14 cellular contexts compared by ENCODE assay signal in the genomic region with DNA sequence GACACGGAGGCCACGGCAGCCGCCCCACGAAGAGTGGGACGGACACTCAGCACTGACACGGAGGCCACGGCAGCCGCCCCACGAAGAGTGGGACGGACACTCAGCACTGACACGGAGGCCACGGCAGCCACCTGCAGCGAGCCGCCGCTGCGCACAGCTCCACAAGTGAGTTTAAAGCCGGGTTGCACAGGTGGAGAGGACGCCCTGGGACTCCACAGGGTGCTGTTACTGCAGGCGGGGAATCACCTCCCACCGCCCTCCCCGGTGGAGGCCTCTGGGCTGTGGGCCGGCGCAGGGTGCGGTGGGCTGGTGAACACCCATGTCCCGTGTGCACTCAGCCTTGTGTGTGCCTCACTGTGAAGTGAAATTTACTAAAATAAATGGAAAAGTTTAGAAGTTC. TPM values are rescaled to one million over a fixed set of nuclear protein-coding genes. Genes with fewer than 3 reads are reported as not detected.
"Had no signal": no experiment of that assay in that cellular context is flagged by ENCODE, and none has a peak within 500 bp of the region (broad histone marks: within the 10 kb centered on the region; RNA-seq: fewer than 3 reads in every experiment).

No MANE protein-coding gene starts in this region.

RNA-seq across cellular contexts. Expression of a gene that starts 13.1 kb away (rescaled TPM):
- total RNA-seq: activated B cell treated with CpG ODN at 0.5 μM for 24 hours; activated CD4-positive, alpha-beta memory T cell treated with anti-CD3 and anti-CD28 coated beads for 36 hours; activated CD4-positive, alpha-beta memory T cell treated with anti-CD3 and anti-CD28 coated beads, Interleukin-2, amount 10 ng/mL, durations not matched to agents 7 days and 5 days; activated CD4-positive, alpha-beta T cell treated with anti-CD3 and anti-CD28 coated beads for 36 hours; activated CD4-positive, alpha-beta T cell treated with anti-CD3 and anti-CD28 coated beads, Interleukin-2, amount 10 ng/mL, durations not matched to agents 24 days and 14 days; activated CD4-positive, alpha-beta T cell treated with anti-CD3 and anti-CD28 coated beads, Interleukin-2, amount 10 ng/mL, durations not matched to agents 7 days and 5 days; activated CD8-positive, alpha-beta memory T cell treated with anti-CD3 and anti-CD28 coated beads for 36 hours; activated CD8-positive, alpha-beta memory T cell treated with anti-CD3 and anti-CD28 coated beads, Interleukin-2, amount 10 ng/mL, durations not matched to agents 7 days and 5 days; activated CD8-positive, alpha-beta T cell treated with anti-CD3 and anti-CD28 coated beads for 36 hours; activated CD8-positive, alpha-beta T cell treated with anti-CD3 and anti-CD28 coated beads, Interleukin-2, amount 10 ng/mL, durations not matched to agents 7 days and 5 days; T-cell; T-helper 1 cell treated with Interleukin-12 subunit alpha and Interleukin-12 subunit beta and Interleukin-4 antibody, amounts not matched to agents 30 ng/mL and 1 ng/mL, for 36 hours; T-helper 17 cell; T-helper 2 cell treated with Interferon-gamma antibody and Interleukin-4, amounts not matched to agents 100 ng/mL and 5 ng/mL, for 36 hours had no signal
